8 cellular contexts compared by ENCODE assay signal in the genomic region with DNA sequence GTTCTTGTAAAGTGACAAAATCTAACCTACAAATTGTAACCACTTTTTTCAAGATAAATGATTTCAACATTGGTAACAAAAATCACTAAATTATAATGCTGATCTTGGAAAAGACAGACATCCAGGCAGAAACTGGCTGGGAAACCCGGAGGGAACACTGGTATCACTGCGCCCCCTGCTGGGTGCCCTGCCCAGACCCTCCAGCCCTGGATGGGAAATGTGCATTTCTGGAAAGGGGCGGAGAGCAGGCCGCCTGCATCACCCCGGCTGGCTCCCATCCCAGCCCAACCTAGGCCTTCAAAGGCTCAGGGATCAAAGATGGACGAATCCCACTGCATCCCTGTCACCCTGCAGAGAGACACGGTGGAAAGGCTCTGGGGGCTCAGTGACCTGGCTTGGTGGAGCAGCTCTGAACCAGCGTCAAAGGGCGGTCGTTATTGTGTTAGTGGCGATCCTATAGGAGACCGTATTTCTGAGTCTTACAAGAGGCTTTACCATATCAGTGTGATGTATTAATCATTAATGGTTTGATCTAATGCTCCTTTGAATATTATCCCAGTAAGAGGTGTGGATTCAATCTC. TPM values are rescaled to one million over a fixed set of nuclear protein-coding genes. Genes with fewer than 3 reads are reported as not detected.
A peak's percentile ranks its signal among the peaks of the same experiment; 100 is the strongest.
DNase-seq lines count a peak whose midpoint lies in the region; ATAC-seq and TF ChIP-seq lines count a peak whose summit lies in the region.

No MANE protein-coding gene starts in this region.

- TF ChIP-seq CTCF in natural killer cell (IDR thresholded peaks at IDR 0.05) (peak; percentile 83), suprapubic skin (IDR thresholded peaks at IDR 0.05) (peak; percentile 76 to 88)

- intact Hi-C loops in natural killer cell (cut with micrococcal nuclease) = loop anchor here (2.0 kb wide), 1 partner anchor 160 kb away; no protein-coding TSS in a partner anchor

- in situ Hi-C loops in HAP-1 (cut with MboI; ENCODE audit: low sequenced_read_pairs) = loop anchor here (5.0 to 10.0 kb wide), 2 partner anchors 161 to 228 kb away; no protein-coding TSS in a partner anchor

- ATAC-seq in natural killer cell (peak in 2 of 3 donors; percentile 54 to 62), HG03196 (IDR thresholded peaks at IDR 0.05; ENCODE audit: unreplicated experiment) (no peak)

- WGBS in suprapubic skin = 48% methylated on average over 10 of the region's 12 CpGs

- H3K27ac ChIP-seq in suprapubic skin = no peak overlapping the region

- H3K27me3 Mint-ChIP-seq in natural killer cell (ENCODE audit: low read depth in 2 of 2) = no peaks in the 10 kb centered on the region

- H3K9me3 ChIP-seq in HAP-1 (no peaks in the 10 kb centered on the region), suprapubic skin (no peaks in the 10 kb centered on the region)

- H3K27me3 ChIP-seq in HAP-1 (ENCODE audit: low read depth) (no peaks in the 10 kb centered on the region), suprapubic skin (no peaks in the 10 kb centered on the region)

- no peak for TF ChIP-seq EP300 in suprapubic skin (IDR thresholded peaks at IDR 0.05)

- no peak for TF ChIP-seq POLR2A in suprapubic skin (IDR thresholded peaks at IDR 0.05)

- DNase-seq in C1 segment of cervical spinal cord (lab: John Stamatoyannopoulos, UW) (peak in 12 of 14 donors; percentile 17 to 80 (median 55)), HAP-1 (ENCODE audit: low spot score in 2 of 2) (peak; percentile 55 to 90), NOMO-1 treated with DMSO at 0.1 percent for 48 hours (lab: John Stamatoyannopoulos, UW; ENCODE audit: unreplicated experiment) (peak; percentile 56), activated T-cell treated with anti-CD3 and anti-CD28 coated beads for 48 hours (ENCODE audit: low read depth) (peak; percentile 46), fibroblast of gingiva (ENCODE audit: low read depth) (peak; percentile 72), natural killer cell (peak; percentile 40), suprapubic skin (ENCODE audit: low spot score in 2 of 2) (peak; percentile 87 to 91)

- no peaks in the 10 kb centered on the region for H3K36me3 Mint-ChIP-seq in natural killer cell

- H3K4me3 Mint-ChIP-seq in natural killer cell = no peak overlapping the region

- H3K4me3 ChIP-seq in HAP-1 (no peak overlapping the region), suprapubic skin (no peak overlapping the region)

- no peaks in the 10 kb centered on the region for H3K36me3 ChIP-seq in HAP-1 (replicated peaks)
- H3K36me3 ChIP-seq in suprapubic skin = peaks cover 49% of the 10 kb centered on the region

- H3K4me1 Mint-ChIP-seq in natural killer cell = no peaks in the 10 kb centered on the region

- H3K27ac Mint-ChIP-seq in natural killer cell = no peak overlapping the region

- H3K4me1 ChIP-seq in HAP-1 (no peaks in the 10 kb centered on the region), suprapubic skin (peaks cover 20% of the 10 kb centered on the region)

- no peaks in the 10 kb centered on the region for H3K9me3 Mint-ChIP-seq in natural killer cell

RNA-seq across cellular contexts. Expression of a gene that starts 37.3 kb away (rescaled TPM):
- total RNA-seq in natural killer cell = 10 to 100 TPM; 12.4 to 18.3 (median 15.4) TPM
- 10 to 100 TPM; 33.9 to 73.5 (median 54.3) TPM for total RNA-seq in suprapubic skin

RNA-seq across cellular contexts. Expression of a gene that starts 37.3 kb away (rescaled TPM):
- 10 to 100 TPM; 24.4 to 37.5 (median 34.3) TPM for total RNA-seq in natural killer cell
- total RNA-seq in suprapubic skin = 10 to 100 TPM; 30.8 to 60.0 (median 46.1) TPM
